9 cellular contexts compared by ENCODE assay signal in the genomic region with DNA sequence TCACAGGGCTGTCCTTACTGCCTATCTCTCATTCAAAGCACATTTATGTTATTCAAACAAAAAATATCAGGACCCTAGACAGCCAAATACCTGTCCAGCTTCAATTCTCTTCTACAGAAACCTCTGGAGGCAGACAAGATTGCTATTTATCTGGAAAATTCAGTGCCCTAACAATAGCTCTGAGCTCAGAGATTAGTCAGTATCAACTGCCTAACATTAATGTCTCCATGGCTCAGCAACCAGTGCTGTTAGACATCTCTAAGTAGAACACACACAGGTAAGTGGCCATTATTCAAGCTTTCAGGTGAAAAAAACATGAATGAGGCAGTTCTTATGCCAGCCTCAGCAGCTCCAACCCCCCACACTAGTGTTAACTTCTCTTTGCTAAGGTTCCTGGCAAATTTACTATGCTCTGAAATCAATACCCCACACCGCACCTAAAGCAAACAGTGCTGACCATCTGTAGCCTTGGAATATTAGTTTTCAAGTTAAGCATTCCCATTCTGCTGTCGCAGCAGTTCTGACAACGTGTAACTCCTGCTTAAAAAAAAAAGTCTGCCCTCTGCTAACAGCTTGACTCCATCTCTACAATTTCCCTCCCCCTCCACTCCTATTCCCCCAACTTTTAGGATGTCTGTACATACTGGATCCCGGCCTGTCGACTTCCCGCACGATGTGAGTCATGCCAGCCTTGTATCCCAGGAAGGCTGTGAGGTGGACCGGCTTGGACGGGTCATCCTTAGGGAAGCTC. TPM values are rescaled to one million over a fixed set of nuclear protein-coding genes. Genes with fewer than 3 reads are reported as not detected.
DNase-seq lines count a peak whose midpoint lies in the region; ATAC-seq, FAIRE-seq and TF ChIP-seq lines count a peak whose summit lies in the region.
"Had no signal": no experiment of that assay in that cellular context is flagged by ENCODE, and none has a peak within 500 bp of the region (broad histone marks: within the 10 kb centered on the region; RNA-seq: fewer than 3 reads in every experiment).

No MANE protein-coding gene starts in this region.

- H3K9me3 Mint-ChIP-seq in activated CD4-positive, alpha-beta T cell treated with anti-CD3 and anti-CD28 coated beads, Interleukin-2, amount 10 ng/mL, durations not matched to agents 24 days and 14 days = no peaks in the 10 kb centered on the region
- no peaks in the 10 kb centered on the region for H3K9me3 Mint-ChIP-seq in activated naive CD4-positive, alpha-beta T cell treated with anti-CD3 and anti-CD28 coated beads, Interleukin-2, amount 50 U/mL, for 72 hours

- intact Hi-C loops in activated CD4-positive, alpha-beta T cell treated with anti-CD3 and anti-CD28 coated beads, Interleukin-2, amount 10 ng/mL, durations not matched to agents 24 days and 14 days (cut with micrococcal nuclease) = loop anchor here (5.0 to 10.0 kb wide), 3 partner anchors 81 to 313 kb away; a partner anchor contains a TSS

- FAIRE-seq in islet of Langerhans (lab: Jason Lieb, UNC) = peak; percentile 75

- H3K27me3 ChIP-seq in thoracic aorta (replicated peaks; ENCODE audit: insufficient read depth) = no peaks in the 10 kb centered on the region

- POLR2A ChIA-PET in HEK293T (lab: Yijun Ruan, JAX) = interaction anchor here (0.7 to 7.7 kb wide), 54 partner anchors 8 to 618 kb away, joined by 3 to 176 read pairs (median 8); a partner anchor contains a TSS

- peak overlapping the region; percentile 99 for H3K27ac Mint-ChIP-seq in activated CD4-positive, alpha-beta T cell treated with anti-CD3 and anti-CD28 coated beads, Interleukin-2, amount 10 ng/mL, durations not matched to agents 24 days and 14 days
- peak overlapping the region; percentile 98 to 100 for H3K27ac Mint-ChIP-seq in activated naive CD4-positive, alpha-beta T cell treated with anti-CD3 and anti-CD28 coated beads, Interleukin-2, amount 50 U/mL, for 72 hours

- no peaks in the 10 kb centered on the region for H3K27me3 Mint-ChIP-seq in activated CD4-positive, alpha-beta T cell treated with anti-CD3 and anti-CD28 coated beads, Interleukin-2, amount 10 ng/mL, durations not matched to agents 24 days and 14 days

- H3K4me3 Mint-ChIP-seq in activated CD4-positive, alpha-beta T cell treated with anti-CD3 and anti-CD28 coated beads, Interleukin-2, amount 10 ng/mL, durations not matched to agents 24 days and 14 days = peak overlapping the region; percentile 94

- no peak for TF ChIP-seq CTCF in thoracic aorta (IDR thresholded peaks at IDR 0.05)

- H3K4me3 ChIP-seq in thoracic aorta = peak overlapping the region; percentile 89

- H3K36me3 ChIP-seq in thoracic aorta = peaks cover 47% of the 10 kb centered on the region

- H3K9me3 ChIP-seq in thoracic aorta = no peaks in the 10 kb centered on the region

- peaks cover 37% of the 10 kb centered on the region for H3K4me1 Mint-ChIP-seq in activated CD4-positive, alpha-beta T cell treated with anti-CD3 and anti-CD28 coated beads, Interleukin-2, amount 10 ng/mL, durations not matched to agents 24 days and 14 days

- peak overlapping the region; percentile 88 to 99 for H3K27ac ChIP-seq in thoracic aorta

- CTCF ChIA-PET in HEK293T (lab: Yijun Ruan, JAX) = interaction anchor here (0.5 to 3.5 kb wide), 4 partner anchors 13 to 163 kb away, joined by 4 to 16 read pairs (median 8); no protein-coding TSS in a partner anchor

- peaks cover 67% of the 10 kb centered on the region for H3K36me3 Mint-ChIP-seq in activated CD4-positive, alpha-beta T cell treated with anti-CD3 and anti-CD28 coated beads, Interleukin-2, amount 10 ng/mL, durations not matched to agents 24 days and 14 days (ENCODE audit: low read depth)
- peaks cover 61% of the 10 kb centered on the region in 2 donors for H3K36me3 Mint-ChIP-seq in activated naive CD4-positive, alpha-beta T cell treated with anti-CD3 and anti-CD28 coated beads, Interleukin-2, amount 50 U/mL, for 72 hours

- no peak for DNase-seq in activated CD4-positive, alpha-beta T cell treated with anti-CD3 and anti-CD28 coated beads, Interleukin-2, amount 10 ng/mL, durations not matched to agents 24 days and 14 days
- DNase-seq in activated CD4-positive, alpha-beta T cell treated with anti-CD3 and anti-CD28 coated beads for 48 hours = no peak
- no peak for DNase-seq in activated naive CD4-positive, alpha-beta T cell treated with anti-CD3 and anti-CD28 coated beads, Interleukin-2, amount 50 U/mL, for 72 hours (ENCODE audit: low spot score in 2 of 2)
- DNase-seq in thoracic aorta (ENCODE audit: low spot score) = no peak
- no peak for DNase-seq in HEK293T (ENCODE audit: extremely low spot score)
- no peak for DNase-seq in effector CD4-positive, alpha-beta T cell
- no peak for DNase-seq in inferior parietal cortex (ENCODE audit: extremely low spot score)
- DNase-seq: activated CD4-positive, alpha-beta T cell treated with anti-CD3 and anti-CD28 coated beads, Interleukin-2, amount 50 U/mL, for 4 hours had no signal

- peaks cover 15 to 47% of the 10 kb centered on the region in 2 donors for H3K4me1 ChIP-seq in thoracic aorta (ENCODE audit: control insufficient read depth in 1 of 2, low read depth in 2 of 2)

- ATAC-seq in activated naive CD4-positive, alpha-beta T cell treated with anti-CD3 and anti-CD28 coated beads, Interleukin-2, amount 50 U/mL, for 72 hours = no peak
- ATAC-seq in thoracic aorta (ENCODE audit: insufficient number of reproducible peaks, low FRiP score, low read depth) = no peak

TF ChIP-seq in HEK293T, 16 proteins besides CTCF, POLR2A, EP300 and RAD21:
- TF ChIP-seq NFRKB (IDR thresholded peaks at IDR 0.05) = no peak
- TF ChIP-seq SUZ12 (IDR thresholded peaks at IDR 0.05) = no peak
- TF ChIP-seq FOXA1 (IDR thresholded peaks at IDR 0.05) = no peak

RNA-seq across cellular contexts. Expression of a gene that starts 1.5 kb away (rescaled TPM):
- 2,129 and 2,132 TPM in 2 replicates for total RNA-seq in activated CD4-positive, alpha-beta T cell treated with anti-CD3 and anti-CD28 coated beads, Interleukin-2, amount 10 ng/mL, durations not matched to agents 24 days and 14 days
- 1,000 to 10,000 TPM; 2,348 to 3,152 TPM for total RNA-seq in activated naive CD4-positive, alpha-beta T cell treated with anti-CD3 and anti-CD28 coated beads, Interleukin-2, amount 50 U/mL, for 72 hours
- total RNA-seq in thoracic aorta = 1,000 to 10,000 TPM in 1 of 2 donors, 100 to 1,000 TPM in 1; 908 to 1,235 TPM

RNA-seq across cellular contexts. Expression of a gene that starts 31.9 kb away (rescaled TPM):
- total RNA-seq in activated CD4-positive, alpha-beta T cell treated with anti-CD3 and anti-CD28 coated beads, Interleukin-2, amount 10 ng/mL, durations not matched to agents 24 days and 14 days = not detected in 2 replicates
- total RNA-seq in activated naive CD4-positive, alpha-beta T cell treated with anti-CD3 and anti-CD28 coated beads, Interleukin-2, amount 50 U/mL, for 72 hours = 1 to 10 TPM in 1 of 2 donors, under 1 TPM in 1; 0.46 to 1.2 TPM
- 10 to 100 TPM in 1 of 2 donors, 1 to 10 TPM in 1; 9.1 to 12.9 TPM for total RNA-seq in thoracic aorta
